Comparison of ENCODE assay signal across 1 cellular context in the genomic region with DNA sequence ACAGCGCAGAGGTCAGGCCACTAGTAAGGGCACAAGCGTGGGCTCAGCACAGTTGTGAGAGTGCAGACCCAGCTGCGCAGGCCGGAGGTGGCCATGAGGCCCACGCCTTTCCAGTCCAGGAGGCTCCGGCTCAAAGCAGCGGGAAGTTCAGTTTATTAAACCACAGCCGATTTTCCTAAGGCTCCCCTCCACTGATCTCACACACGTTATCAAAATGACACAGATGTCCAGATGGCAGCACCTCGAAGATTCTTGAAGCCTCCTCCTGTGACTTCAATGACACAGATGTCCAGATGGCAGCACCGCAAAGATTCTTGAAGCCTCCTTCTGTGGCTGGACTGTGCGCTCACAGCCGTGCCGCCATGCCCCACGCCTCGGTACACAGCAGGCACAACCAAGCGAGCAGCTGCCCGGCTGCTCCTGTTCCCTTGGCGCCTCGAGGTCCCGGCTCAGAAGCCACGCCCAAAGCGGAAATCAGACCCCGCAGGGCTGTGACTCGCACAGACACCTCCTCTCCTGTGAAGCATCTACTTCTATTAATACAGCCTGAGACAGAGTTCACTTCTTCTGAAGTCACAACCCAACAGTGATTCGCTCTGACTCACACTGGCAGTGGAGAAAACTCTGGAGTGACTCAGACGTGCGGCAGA.
TF ChIP-seq lines count a peak whose summit lies in the region.

No MANE protein-coding gene starts in this region.

TF ChIP-seq in K562, 482 proteins besides CTCF, POLR2A, EP300 and RAD21 (continued from another document and continues in another):
- TF ChIP-seq, protein P1, sequence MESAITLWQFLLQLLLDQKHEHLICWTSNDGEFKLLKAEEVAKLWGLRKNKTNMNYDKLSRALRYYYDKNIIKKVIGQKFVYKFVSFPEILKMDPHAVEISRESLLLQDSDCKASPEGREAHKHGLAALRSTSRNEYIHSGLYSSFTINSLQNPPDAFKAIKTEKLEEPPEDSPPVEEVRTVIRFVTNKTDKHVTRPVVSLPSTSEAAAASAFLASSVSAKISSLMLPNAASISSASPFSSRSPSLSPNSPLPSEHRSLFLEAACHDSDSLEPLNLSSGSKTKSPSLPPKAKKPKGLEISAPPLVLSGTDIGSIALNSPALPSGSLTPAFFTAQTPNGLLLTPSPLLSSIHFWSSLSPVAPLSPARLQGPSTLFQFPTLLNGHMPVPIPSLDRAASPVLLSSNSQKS (CRISPR knock-in tag; IDR thresholded peaks at IDR 0.05), result no peak
- no peak for TF ChIP-seq HSF4 (CRISPR knock-in tag; IDR thresholded peaks at IDR 0.05; ENCODE audit: borderline replicate concordance)
- TF ChIP-seq, protein P2, sequence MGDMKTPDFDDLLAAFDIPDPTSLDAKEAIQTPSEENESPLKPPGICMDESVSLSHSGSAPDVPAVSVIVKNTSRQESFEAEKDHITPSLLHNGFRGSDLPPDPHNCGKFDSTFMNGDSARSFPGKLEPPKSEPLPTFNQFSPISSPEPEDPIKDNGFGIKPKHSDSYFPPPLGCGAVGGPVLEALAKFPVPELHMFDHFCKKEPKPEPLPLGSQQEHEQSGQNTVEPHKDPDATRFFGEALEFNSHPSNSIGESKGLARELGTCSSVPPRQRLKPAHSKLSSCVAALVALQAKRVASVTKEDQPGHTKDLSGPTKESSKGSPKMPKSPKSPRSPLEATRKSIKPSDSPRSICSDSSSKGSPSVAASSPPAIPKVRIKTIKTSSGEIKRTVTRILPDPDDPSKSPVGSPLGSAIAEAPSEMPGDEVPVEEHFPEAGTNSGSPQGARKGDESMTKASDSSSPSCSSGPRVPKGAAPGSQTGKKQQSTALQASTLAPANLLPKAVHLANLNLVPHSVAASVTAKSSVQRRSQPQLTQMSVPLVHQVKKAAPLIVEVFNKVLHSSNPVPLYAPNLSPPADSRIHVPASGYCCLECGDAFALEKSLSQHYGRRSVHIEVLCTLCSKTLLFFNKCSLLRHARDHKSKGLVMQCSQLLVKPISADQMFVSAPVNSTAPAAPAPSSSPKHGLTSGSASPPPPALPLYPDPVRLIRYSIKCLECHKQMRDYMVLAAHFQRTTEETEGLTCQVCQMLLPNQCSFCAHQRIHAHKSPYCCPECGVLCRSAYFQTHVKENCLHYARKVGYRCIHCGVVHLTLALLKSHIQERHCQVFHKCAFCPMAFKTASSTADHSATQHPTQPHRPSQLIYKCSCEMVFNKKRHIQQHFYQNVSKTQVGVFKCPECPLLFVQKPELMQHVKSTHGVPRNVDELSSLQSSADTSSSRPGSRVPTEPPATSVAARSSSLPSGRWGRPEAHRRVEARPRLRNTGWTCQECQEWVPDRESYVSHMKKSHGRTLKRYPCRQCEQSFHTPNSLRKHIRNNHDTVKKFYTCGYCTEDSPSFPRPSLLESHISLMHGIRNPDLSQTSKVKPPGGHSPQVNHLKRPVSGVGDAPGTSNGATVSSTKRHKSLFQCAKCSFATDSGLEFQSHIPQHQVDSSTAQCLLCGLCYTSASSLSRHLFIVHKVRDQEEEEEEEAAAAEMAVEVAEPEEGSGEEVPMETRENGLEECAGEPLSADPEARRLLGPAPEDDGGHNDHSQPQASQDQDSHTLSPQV (IDR thresholded peaks at IDR 0.05), result peak; percentile 87
- TF ChIP-seq TRIM24 (IDR thresholded peaks at IDR 0.05), result peak; percentile 82 to 88
- no peak for TF ChIP-seq NCOA6 (IDR thresholded peaks at IDR 0.05)
- TF ChIP-seq, protein P3, sequence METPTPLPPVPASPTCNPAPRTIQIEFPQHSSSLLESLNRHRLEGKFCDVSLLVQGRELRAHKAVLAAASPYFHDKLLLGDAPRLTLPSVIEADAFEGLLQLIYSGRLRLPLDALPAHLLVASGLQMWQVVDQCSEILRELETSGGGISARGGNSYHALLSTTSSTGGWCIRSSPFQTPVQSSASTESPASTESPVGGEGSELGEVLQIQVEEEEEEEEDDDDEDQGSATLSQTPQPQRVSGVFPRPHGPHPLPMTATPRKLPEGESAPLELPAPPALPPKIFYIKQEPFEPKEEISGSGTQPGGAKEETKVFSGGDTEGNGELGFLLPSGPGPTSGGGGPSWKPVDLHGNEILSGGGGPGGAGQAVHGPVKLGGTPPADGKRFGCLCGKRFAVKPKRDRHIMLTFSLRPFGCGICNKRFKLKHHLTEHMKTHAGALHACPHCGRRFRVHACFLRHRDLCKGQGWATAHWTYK (CRISPR knock-in tag; IDR thresholded peaks at IDR 0.05), result 0 out of 2 replicates have a peak, but pooled peaks have one; percentile 45
- TF ChIP-seq SIX5 (IDR thresholded peaks at IDR 0.05; ENCODE audit: borderline replicate concordance in 1 of 2, insufficient read depth in 1 of 2, low read depth in 1 of 2, low read length in 2 of 2), result no peak
- TF ChIP-seq SMARCA5 (IDR thresholded peaks at IDR 0.05), result peak; percentile 90
- TF ChIP-seq ZNF175 (CRISPR knock-in tag; IDR thresholded peaks at IDR 0.05; ENCODE audit: low read depth), result peak; percentile 81
- peak; percentile 80 for TF ChIP-seq HDAC2 (IDR thresholded peaks at IDR 0.05)
- no peak for TF ChIP-seq U2AF1 (optimal IDR thresholded peaks at IDR 0.05; ENCODE audit: low read depth, low read length)
- peak; percentile 97 for TF ChIP-seq CBFA2T3 (IDR thresholded peaks at IDR 0.05)
- TF ChIP-seq ARHGAP35 (IDR thresholded peaks at IDR 0.05; ENCODE audit: partially characterized antibody), result no peak
- peak; percentile 44; the same call in 1 of the 2 replicates for TF ChIP-seq RB1 (IDR thresholded peaks at IDR 0.05; ENCODE audit: low read depth)
- no peak for TF ChIP-seq ZC3H4 (CRISPR knock-in tag; IDR thresholded peaks at IDR 0.05; ENCODE audit: borderline replicate concordance)
- no peak for TF ChIP-seq SIN3A (IDR thresholded peaks at IDR 0.05; ENCODE audit: borderline replicate concordance in 2 of 2, control insufficient read depth in 1 of 2, low read depth in 2 of 2, low read length in 2 of 2)
- TF ChIP-seq KAT8 (IDR thresholded peaks at IDR 0.05; ENCODE audit: low read depth), result no peak
- 0 out of 2 replicates have a peak, but pooled peaks have one; percentile 50 for TF ChIP-seq ZNF197 (CRISPR knock-in tag; IDR thresholded peaks at IDR 0.05; ENCODE audit: low read depth)
- no peak for TF ChIP-seq PTTG1 (tag; IDR thresholded peaks at IDR 0.05; ENCODE audit: low read depth)
- no peak for TF ChIP-seq SRSF3 (IDR thresholded peaks at IDR 0.05; ENCODE audit: insufficient read depth, low read length)
- no peak for TF ChIP-seq ZNF224 (CRISPR knock-in tag; IDR thresholded peaks at IDR 0.05)
- TF ChIP-seq SNIP1 (IDR thresholded peaks at IDR 0.05; ENCODE audit: low read depth), result no peak
- TF ChIP-seq SMAD4 (CRISPR knock-in tag; conservative IDR thresholded peaks at IDR 0.05), result peak; percentile 83
- TF ChIP-seq TEAD1 (CRISPR knock-in tag; IDR thresholded peaks at IDR 0.05), result no peak; a peak in 1 of 4 replicates
- peak; percentile 42; the same call in 1 of the 2 replicates for TF ChIP-seq ELF1 (tag; IDR thresholded peaks at IDR 0.05)
- TF ChIP-seq TBL1XR1 (IDR thresholded peaks at IDR 0.05; ENCODE audit: low read length in 2 of 2), result peak in 1 of 2 experiments; percentile 40; a peak in 1 of 4 replicates
- TF ChIP-seq MYBL2 (IDR thresholded peaks at IDR 0.05; ENCODE audit: low read depth), result no peak
- TF ChIP-seq MYBL2 (CRISPR knock-in tag; IDR thresholded peaks at IDR 0.05; ENCODE audit: borderline replicate concordance), result no peak
- TF ChIP-seq, protein P4, sequence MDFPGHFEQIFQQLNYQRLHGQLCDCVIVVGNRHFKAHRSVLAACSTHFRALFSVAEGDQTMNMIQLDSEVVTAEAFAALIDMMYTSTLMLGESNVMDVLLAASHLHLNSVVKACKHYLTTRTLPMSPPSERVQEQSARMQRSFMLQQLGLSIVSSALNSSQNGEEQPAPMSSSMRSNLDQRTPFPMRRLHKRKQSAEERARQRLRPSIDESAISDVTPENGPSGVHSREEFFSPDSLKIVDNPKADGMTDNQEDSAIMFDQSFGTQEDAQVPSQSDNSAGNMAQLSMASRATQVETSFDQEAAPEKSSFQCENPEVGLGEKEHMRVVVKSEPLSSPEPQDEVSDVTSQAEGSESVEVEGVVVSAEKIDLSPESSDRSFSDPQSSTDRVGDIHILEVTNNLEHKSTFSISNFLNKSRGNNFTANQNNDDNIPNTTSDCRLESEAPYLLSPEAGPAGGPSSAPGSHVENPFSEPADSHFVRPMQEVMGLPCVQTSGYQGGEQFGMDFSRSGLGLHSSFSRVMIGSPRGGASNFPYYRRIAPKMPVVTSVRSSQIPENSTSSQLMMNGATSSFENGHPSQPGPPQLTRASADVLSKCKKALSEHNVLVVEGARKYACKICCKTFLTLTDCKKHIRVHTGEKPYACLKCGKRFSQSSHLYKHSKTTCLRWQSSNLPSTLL (IDR thresholded peaks at IDR 0.05), result no peak
- peak; percentile 70 for TF ChIP-seq RBFOX2 (IDR thresholded peaks at IDR 0.05; ENCODE audit: low read depth, low read length)
- no peak for TF ChIP-seq ZNF764 (CRISPR knock-in tag; IDR thresholded peaks at IDR 0.05; ENCODE audit: low read depth)
- no peak for TF ChIP-seq POLR2H (tag; IDR thresholded peaks at IDR 0.05; ENCODE audit: low read depth)
- TF ChIP-seq GTF2F1 (IDR thresholded peaks at IDR 0.05; ENCODE audit: low read depth, low read length), result no peak
- TF ChIP-seq, protein P5, sequence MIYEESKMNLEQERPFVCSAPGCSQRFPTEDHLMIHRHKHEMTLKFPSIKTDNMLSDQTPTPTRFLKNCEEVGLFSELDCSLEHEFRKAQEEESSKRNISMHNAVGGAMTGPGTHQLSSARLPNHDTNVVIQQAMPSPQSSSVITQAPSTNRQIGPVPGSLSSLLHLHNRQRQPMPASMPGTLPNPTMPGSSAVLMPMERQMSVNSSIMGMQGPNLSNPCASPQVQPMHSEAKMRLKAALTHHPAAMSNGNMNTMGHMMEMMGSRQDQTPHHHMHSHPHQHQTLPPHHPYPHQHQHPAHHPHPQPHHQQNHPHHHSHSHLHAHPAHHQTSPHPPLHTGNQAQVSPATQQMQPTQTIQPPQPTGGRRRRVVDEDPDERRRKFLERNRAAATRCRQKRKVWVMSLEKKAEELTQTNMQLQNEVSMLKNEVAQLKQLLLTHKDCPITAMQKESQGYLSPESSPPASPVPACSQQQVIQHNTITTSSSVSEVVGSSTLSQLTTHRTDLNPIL (CRISPR knock-in tag; IDR thresholded peaks at IDR 0.05), result no peak
- TF ChIP-seq CCNT2 (IDR thresholded peaks at IDR 0.05; ENCODE audit: borderline replicate concordance, extremely low read depth, insufficient read length, low read depth, low read length), result no peak
- TF ChIP-seq, protein P6, sequence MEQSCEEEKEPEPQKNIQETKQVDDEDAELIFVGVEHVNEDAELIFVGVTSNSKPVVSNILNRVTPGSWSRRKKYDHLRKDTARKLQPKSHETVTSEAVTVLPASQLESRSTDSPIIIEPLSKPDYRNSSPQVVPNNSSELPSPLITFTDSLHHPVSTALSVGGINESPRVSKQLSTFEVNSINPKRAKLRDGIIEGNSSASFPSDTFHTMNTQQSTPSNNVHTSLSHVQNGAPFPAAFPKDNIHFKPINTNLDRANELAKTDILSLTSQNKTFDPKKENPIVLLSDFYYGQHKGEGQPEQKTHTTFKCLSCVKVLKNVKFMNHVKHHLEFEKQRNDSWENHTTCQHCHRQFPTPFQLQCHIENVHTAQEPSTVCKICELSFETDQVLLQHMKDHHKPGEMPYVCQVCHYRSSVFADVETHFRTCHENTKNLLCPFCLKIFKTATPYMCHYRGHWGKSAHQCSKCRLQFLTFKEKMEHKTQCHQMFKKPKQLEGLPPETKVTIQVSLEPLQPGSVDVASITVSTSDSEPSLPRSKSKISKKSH (CRISPR knock-in tag; IDR thresholded peaks at IDR 0.05), result no peak
- TF ChIP-seq, protein P7, sequence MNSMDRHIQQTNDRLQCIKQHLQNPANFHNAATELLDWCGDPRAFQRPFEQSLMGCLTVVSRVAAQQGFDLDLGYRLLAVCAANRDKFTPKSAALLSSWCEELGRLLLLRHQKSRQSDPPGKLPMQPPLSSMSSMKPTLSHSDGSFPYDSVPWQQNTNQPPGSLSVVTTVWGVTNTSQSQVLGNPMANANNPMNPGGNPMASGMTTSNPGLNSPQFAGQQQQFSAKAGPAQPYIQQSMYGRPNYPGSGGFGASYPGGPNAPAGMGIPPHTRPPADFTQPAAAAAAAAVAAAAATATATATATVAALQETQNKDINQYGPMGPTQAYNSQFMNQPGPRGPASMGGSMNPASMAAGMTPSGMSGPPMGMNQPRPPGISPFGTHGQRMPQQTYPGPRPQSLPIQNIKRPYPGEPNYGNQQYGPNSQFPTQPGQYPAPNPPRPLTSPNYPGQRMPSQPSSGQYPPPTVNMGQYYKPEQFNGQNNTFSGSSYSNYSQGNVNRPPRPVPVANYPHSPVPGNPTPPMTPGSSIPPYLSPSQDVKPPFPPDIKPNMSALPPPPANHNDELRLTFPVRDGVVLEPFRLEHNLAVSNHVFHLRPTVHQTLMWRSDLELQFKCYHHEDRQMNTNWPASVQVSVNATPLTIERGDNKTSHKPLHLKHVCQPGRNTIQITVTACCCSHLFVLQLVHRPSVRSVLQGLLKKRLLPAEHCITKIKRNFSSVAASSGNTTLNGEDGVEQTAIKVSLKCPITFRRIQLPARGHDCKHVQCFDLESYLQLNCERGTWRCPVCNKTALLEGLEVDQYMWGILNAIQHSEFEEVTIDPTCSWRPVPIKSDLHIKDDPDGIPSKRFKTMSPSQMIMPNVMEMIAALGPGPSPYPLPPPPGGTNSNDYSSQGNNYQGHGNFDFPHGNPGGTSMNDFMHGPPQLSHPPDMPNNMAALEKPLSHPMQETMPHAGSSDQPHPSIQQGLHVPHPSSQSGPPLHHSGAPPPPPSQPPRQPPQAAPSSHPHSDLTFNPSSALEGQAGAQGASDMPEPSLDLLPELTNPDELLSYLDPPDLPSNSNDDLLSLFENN (IDR thresholded peaks at IDR 0.05; ENCODE audit: low read depth in 2 of 2, low read length in 2 of 2), result peak in 1 of 2 experiments; percentile 53; a peak in 1 of 4 replicates
- no peak for TF ChIP-seq BMI1 (IDR thresholded peaks at IDR 0.05; ENCODE audit: low read length)
- TF ChIP-seq ZC3H8 (IDR thresholded peaks at IDR 0.05), result no peak
- no peak for TF ChIP-seq KAT7 (CRISPR knock-in tag; IDR thresholded peaks at IDR 0.05; ENCODE audit: borderline replicate concordance)
- no peak for TF ChIP-seq POU5F1 (IDR thresholded peaks at IDR 0.05; ENCODE audit: borderline replicate concordance, low read depth, low read length, partially characterized antibody)
- no peak for TF ChIP-seq FOXK1 (CRISPR knock-in tag; IDR thresholded peaks at IDR 0.05; ENCODE audit: borderline replicate concordance)
- TF ChIP-seq ZNF140 (CRISPR knock-in tag; IDR thresholded peaks at IDR 0.05), result no peak
- no peak for TF ChIP-seq EZH2 (IDR thresholded peaks at IDR 0.05; ENCODE audit: borderline replicate concordance, low read depth, low read length)
- TF ChIP-seq, protein P8, sequence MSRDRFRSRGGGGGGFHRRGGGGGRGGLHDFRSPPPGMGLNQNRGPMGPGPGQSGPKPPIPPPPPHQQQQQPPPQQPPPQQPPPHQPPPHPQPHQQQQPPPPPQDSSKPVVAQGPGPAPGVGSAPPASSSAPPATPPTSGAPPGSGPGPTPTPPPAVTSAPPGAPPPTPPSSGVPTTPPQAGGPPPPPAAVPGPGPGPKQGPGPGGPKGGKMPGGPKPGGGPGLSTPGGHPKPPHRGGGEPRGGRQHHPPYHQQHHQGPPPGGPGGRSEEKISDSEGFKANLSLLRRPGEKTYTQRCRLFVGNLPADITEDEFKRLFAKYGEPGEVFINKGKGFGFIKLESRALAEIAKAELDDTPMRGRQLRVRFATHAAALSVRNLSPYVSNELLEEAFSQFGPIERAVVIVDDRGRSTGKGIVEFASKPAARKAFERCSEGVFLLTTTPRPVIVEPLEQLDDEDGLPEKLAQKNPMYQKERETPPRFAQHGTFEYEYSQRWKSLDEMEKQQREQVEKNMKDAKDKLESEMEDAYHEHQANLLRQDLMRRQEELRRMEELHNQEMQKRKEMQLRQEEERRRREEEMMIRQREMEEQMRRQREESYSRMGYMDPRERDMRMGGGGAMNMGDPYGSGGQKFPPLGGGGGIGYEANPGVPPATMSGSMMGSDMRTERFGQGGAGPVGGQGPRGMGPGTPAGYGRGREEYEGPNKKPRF (IDR thresholded peaks at IDR 0.05; ENCODE audit: low read depth, low read length), result no peak
- no peak for TF ChIP-seq ZFP36 (IDR thresholded peaks at IDR 0.05; ENCODE audit: low read depth, low read length, partially characterized antibody)
